26 cellular contexts compared by ENCODE assay signal in the genomic region with DNA sequence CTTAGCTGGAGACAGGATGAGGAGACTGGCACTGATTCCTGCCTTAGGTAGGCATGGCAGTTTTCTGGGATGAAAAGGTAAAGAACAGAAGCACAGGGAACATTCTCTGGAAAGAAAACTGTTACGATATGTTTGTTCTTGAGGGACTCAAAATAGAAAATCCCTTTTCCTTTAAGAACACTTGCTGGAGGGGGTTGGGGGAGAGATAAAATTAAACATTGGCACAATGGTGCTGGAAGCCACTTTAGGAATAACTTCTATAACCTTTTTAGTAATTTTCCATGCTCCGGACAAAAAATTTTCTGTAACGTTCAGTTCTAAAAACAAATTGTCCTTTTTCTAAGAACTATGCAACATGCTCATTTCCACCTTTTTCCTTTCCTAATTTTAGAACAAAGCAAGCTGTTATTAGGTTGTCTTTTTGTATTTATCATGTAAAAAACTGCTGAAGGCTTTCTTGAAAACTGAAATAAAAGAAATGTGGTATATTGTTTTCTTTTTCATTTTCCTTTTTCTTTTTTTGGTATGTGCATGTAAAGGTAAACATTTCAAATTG.
"Had no signal": no experiment of that assay in that cellular context is flagged by ENCODE, and none has a peak within 500 bp of the region (broad histone marks: within the 10 kb centered on the region; RNA-seq: fewer than 3 reads in every experiment).

No MANE protein-coding gene starts in this region.

- DNase-seq: activated CD4-positive, alpha-beta memory T cell treated with anti-CD3 and anti-CD28 coated beads for 36 hours; activated CD4-positive, alpha-beta T cell treated with anti-CD3 and anti-CD28 coated beads, Interleukin-2, amount 10 ng/mL, durations not matched to agents 24 days and 14 days; activated CD4-positive, CD25-positive, alpha-beta regulatory T cell treated with anti-CD3 and anti-CD28 coated beads, Interleukin-2, amount 50 U/mL, for 72 hours; activated CD8-positive, alpha-beta memory T cell treated with anti-CD3 and anti-CD28 coated beads, Interleukin-2, amount 50 U/mL, for 4 hours; activated gamma-delta T cell; activated naive CD4-positive, alpha-beta T cell treated with anti-CD3 and anti-CD28 coated beads, Interleukin-2, amount 50 U/mL, for 16 hours; activated T-cell treated with anti-CD3 and anti-CD28 coated beads, Interleukin-2, amount 50 U/mL, for 1 hour; amniotic stem cell; dorsolateral prefrontal cortex; effector memory CD4-positive, alpha-beta T cell; erythroblast; kidney glomerular epithelial cell; mammary epithelial cell; sigmoid colon; small intestine; stimulated activated CD4-positive, alpha-beta T cell treated with anti-CD3 and anti-CD28 coated beads, Interleukin-1b, Interleukin-23, amount 100 ng/mL, for 48 hours; stimulated activated CD4-positive, alpha-beta T cell treated with anti-CD3 and anti-CD28 coated beads, Interleukin-4, amount 100 ng/mL, for 4 hours; stimulated activated CD8-positive, alpha-beta memory T cell treated with anti-CD3 and anti-CD28 coated beads, Interleukin-4, amount 100 ng/mL, for 48 hours; stimulated activated naive CD8-positive, alpha-beta T cell treated with anti-CD3 and anti-CD28 coated beads, Interleukin-15, amount 100 ng/mL, for 72 hours; substantia nigra; T-helper 2 cell had no signal

- ATAC-seq: stimulated activated memory B cell treated with anti-CD40 and anti-IgM and Interleukin-4, amounts not matched to agents 10 μg/mL and 1 μg/mL and 100 μg/mL, for 72 hours; stimulated activated naive CD8-positive, alpha-beta T cell treated with anti-CD3 and anti-CD28 coated beads, Interleukin-15, amount 100 ng/mL, for 72 hours had no signal

- H3K4me3 ChIP-seq: breast epithelium, dorsolateral prefrontal cortex, sigmoid colon, tibial nerve had no signal

- H3K36me3 ChIP-seq: breast epithelium, neutrophil, sigmoid colon, tibial nerve had no signal

- H3K9me3 ChIP-seq: breast epithelium, neutrophil, sigmoid colon had no signal

- FAIRE-seq: colon, small intestine had no signal

- H3K27ac ChIP-seq: breast epithelium, neutrophil had no signal

- H3K4me1 ChIP-seq: breast epithelium, sigmoid colon, tibial nerve had no signal

- H3K27me3 ChIP-seq: breast epithelium, dorsolateral prefrontal cortex, neutrophil, sigmoid colon, tibial nerve had no signal
